Comparison of ENCODE assay signal across 19 cellular contexts in genomic region chr21:46119565-46120271, GRCh38. TPM values are rescaled to one million over a fixed set of nuclear protein-coding genes. Genes with fewer than 3 reads are reported as not detected.
DNase-seq lines count a peak whose midpoint lies in the region; ATAC-seq and TF ChIP-seq lines count a peak whose summit lies in the region.
"Had no signal": no experiment of that assay in that cellular context is flagged by ENCODE, and none has a peak within 500 bp of the region (broad histone marks: within the 10 kb centered on the region; RNA-seq: fewer than 3 reads in every experiment).

No MANE protein-coding gene starts in this region.

- H3K4me1 Mint-ChIP-seq in Calu3 (ENCODE audit: low read depth, unreplicated experiment), result no peaks in the 10 kb centered on the region
- H3K4me1 Mint-ChIP-seq: activated CD4-positive, alpha-beta T cell treated with anti-CD3 and anti-CD28 coated beads, Interleukin-2, amount 10 ng/mL, durations not matched to agents 24 days and 14 days had no signal

- no peaks in the 10 kb centered on the region for H3K27me3 Mint-ChIP-seq in Calu3 (ENCODE audit: unreplicated experiment)
- H3K27me3 Mint-ChIP-seq: activated CD4-positive, alpha-beta T cell treated with anti-CD3 and anti-CD28 coated beads, Interleukin-2, amount 10 ng/mL, durations not matched to agents 24 days and 14 days had no signal

- no peak for TF ChIP-seq POLR2A in sigmoid colon (IDR thresholded peaks at IDR 0.05)

- H3F3A ChIP-seq in SK-N-SH (replicated peaks; ENCODE audit: insufficient read depth), result no peaks in the 10 kb centered on the region

- no peak overlapping the region for H3K4me2 ChIP-seq in SK-N-SH

- H3K36me3 ChIP-seq in SK-N-SH (replicated peaks in 1 of 2; ENCODE audit: control insufficient read depth in 1 of 2, insufficient read depth in 2 of 2, low read length in 1 of 2) (peaks cover 12 to 54% of the 10 kb centered on the region in 2 experiments), MG63 (peaks cover 97% of the 10 kb centered on the region), sigmoid colon (peaks cover 80 to 98% (median 96%) of the 10 kb centered on the region in 4 donors)

- TF ChIP-seq CTCF in SK-N-SH (IDR thresholded peaks at IDR 0.05) (no peak), sigmoid colon (IDR thresholded peaks at IDR 0.05) (no peak), Calu3 (IDR thresholded peaks at IDR 0.05; ENCODE audit: unreplicated experiment) (no peak)

- no peaks in the 10 kb centered on the region for H3K4me1 ChIP-seq in SK-N-SH (ENCODE audit: control insufficient read depth in 1 of 2, insufficient read depth in 2 of 2, low read depth in 1 of 2, low read length in 1 of 2)
- H3K4me1 ChIP-seq in sigmoid colon, result no peaks in the 10 kb centered on the region
- H3K4me1 ChIP-seq: psoas muscle had no signal

- TF ChIP-seq EP300 in SK-N-SH (IDR thresholded peaks at IDR 0.05; ENCODE audit: borderline replicate concordance in 1 of 2, low read depth in 1 of 2, low read length in 1 of 2) (no peak), sigmoid colon (IDR thresholded peaks at IDR 0.05) (no peak)

- no peak overlapping the region for H2AFZ ChIP-seq in SK-N-SH (ENCODE audit: low read depth)

- ATAC-seq in SK-N-SH treated with all-trans-retinoic acid at 6 μM for 48 hours, result no peak
- ATAC-seq in HG02973 (IDR thresholded peaks at IDR 0.05; ENCODE audit: unreplicated experiment), result no peak

- DNase-seq in SK-N-SH (peak; percentile 27), MG63 (peak; percentile 1), islet precursor cell (peak; percentile 22), sigmoid colon (peak; percentile 58), T-helper 9 cell (no peak), Calu3 (no peak)
- DNase-seq: activated CD4-positive, alpha-beta T cell treated with anti-CD3 and anti-CD28 coated beads, Interleukin-2, amount 10 ng/mL, durations not matched to agents 24 days and 14 days; brain microvascular endothelial cell; effector memory CD4-positive, alpha-beta T cell; foreskin fibroblast; GDM1; NCI-H524; stimulated activated CD4-positive, alpha-beta T cell treated with anti-CD3 and anti-CD28 coated beads, Interleukin-2, amount 100 ng/mL, for 48 hours had no signal

- H3K4me3 ChIP-seq in SK-N-SH (ENCODE audit: low read depth in 2 of 2, low read length in 1 of 2) (no peak overlapping the region), MG63 (no peak overlapping the region), sigmoid colon (no peak overlapping the region)
- H3K4me3 ChIP-seq: psoas muscle had no signal

- no TSS peak for BruUV-seq in Calu3 (replicated peaks; lab: Mats Ljungman, UMichigan)

- H3K27me3 ChIP-seq in SK-N-SH (ENCODE audit: insufficient read depth) (no peaks in the 10 kb centered on the region), MG63 (no peaks in the 10 kb centered on the region), sigmoid colon (no peaks in the 10 kb centered on the region)
- H3K27me3 ChIP-seq: brain microvascular endothelial cell had no signal

- H4K20me1 ChIP-seq in SK-N-SH (ENCODE audit: insufficient read depth), result no peaks in the 10 kb centered on the region

- POLR2A ChIA-PET in SK-N-SH (lab: Yijun Ruan, JAX), result no interaction called here

- intact Hi-C loops in sigmoid colon (cut with DNase I) (no loop called here), Calu3 (cut with micrococcal nuclease; ENCODE audit: unreplicated experiment) (no loop called here)

- TF ChIP-seq RAD21 in SK-N-SH (IDR thresholded peaks at IDR 0.05; ENCODE audit: low read length), result no peak

- H3K9me3 ChIP-seq in SK-N-SH (no peaks in the 10 kb centered on the region), MG63 (peaks cover 1% of the 10 kb centered on the region), sigmoid colon (no peaks in the 10 kb centered on the region)
- H3K9me3 ChIP-seq: psoas muscle had no signal

- H3K9me2 ChIP-seq in SK-N-SH, result no peaks in the 10 kb centered on the region

- no peak overlapping the region for H3K4me3 Mint-ChIP-seq in Calu3 (ENCODE audit: low read depth, unreplicated experiment)
- H3K4me3 Mint-ChIP-seq: activated CD4-positive, alpha-beta T cell treated with anti-CD3 and anti-CD28 coated beads, Interleukin-2, amount 10 ng/mL, durations not matched to agents 24 days and 14 days had no signal

- H3K79me2 ChIP-seq in SK-N-SH (ENCODE audit: insufficient read depth), result no peaks in the 10 kb centered on the region

- H3K27ac ChIP-seq in SK-N-SH (ENCODE audit: low read depth in 2 of 2, low read length in 1 of 2), result no peak overlapping the region
- peak overlapping the region; percentile 36 to 63 (median 57) for H3K27ac ChIP-seq in sigmoid colon
- H3K27ac ChIP-seq: 22Rv1, brain microvascular endothelial cell, psoas muscle had no signal

- H3K27ac Mint-ChIP-seq in Calu3 (ENCODE audit: unreplicated experiment), result no peak overlapping the region
- H3K27ac Mint-ChIP-seq: activated CD4-positive, alpha-beta T cell treated with anti-CD3 and anti-CD28 coated beads, Interleukin-2, amount 10 ng/mL, durations not matched to agents 24 days and 14 days; activated T-helper 2 cell treated with anti-CD3 and anti-CD28 coated beads, Interferon-gamma antibody, Interleukin-2, Interleukin-4, amounts not matched to agents 10 μg/mL and 5 μg/mL and 100 μg/mL, durations not matched to agents 14 hours and 24 hours and 36 hours had no signal

- H3K9me3 Mint-ChIP-seq in Calu3 (ENCODE audit: low read depth, unreplicated experiment), result peaks cover 3% of the 10 kb centered on the region
- H3K9me3 Mint-ChIP-seq: activated CD4-positive, alpha-beta T cell treated with anti-CD3 and anti-CD28 coated beads, Interleukin-2, amount 10 ng/mL, durations not matched to agents 24 days and 14 days; activated T-helper 2 cell treated with anti-CD3 and anti-CD28 coated beads, Interferon-gamma antibody, Interleukin-2, Interleukin-4, amounts not matched to agents 10 μg/mL and 5 μg/mL and 100 μg/mL, durations not matched to agents 14 hours and 24 hours and 36 hours had no signal

- no peak overlapping the region for H3K9ac ChIP-seq in SK-N-SH

- H3K36me3 Mint-ChIP-seq in Calu3 (ENCODE audit: insufficient read depth, unreplicated experiment), result no peaks in the 10 kb centered on the region

- CTCF ChIA-PET in SK-N-SH (lab: Yijun Ruan, JAX), result interaction anchor here (0.7 kb wide), 1 partner anchor 12 kb away, joined by 3 read pairs; no protein-coding TSS in a partner anchor
- CTCF ChIA-PET in Calu3 (lab: Charles Lee), result no interaction called here

- 89% methylated on average over 12 of the region's 20 CpGs for WGBS in SK-N-SH (ENCODE audit: low lambda C conversion rate)
- 72 to 88% methylated on average over 20 of the region's 20 CpGs for WGBS in sigmoid colon, 2 donors

TF ChIP-seq in SK-N-SH, 30 proteins besides CTCF, POLR2A, EP300 and RAD21 (continues in another document):
- no peak for TF ChIP-seq MXI1 (IDR thresholded peaks at IDR 0.05; ENCODE audit: low read depth, low read length)
- TF ChIP-seq TAF1 (IDR thresholded peaks at IDR 0.05; ENCODE audit: borderline replicate concordance, low read depth, low read length), result no peak
- TF ChIP-seq FOXM1 (IDR thresholded peaks at IDR 0.05; ENCODE audit: low read depth), result no peak
- no peak for TF ChIP-seq ZBTB33 (IDR thresholded peaks at IDR 0.05; ENCODE audit: borderline replicate concordance, low read depth)

TF ChIP-seq in SK-N-SH treated with all-trans-retinoic acid at 6 μM for 48 hours, 23 proteins besides CTCF, POLR2A, EP300 and RAD21 (continues in another document):
- TF ChIP-seq TSHZ2 (CRISPR knock-in tag; IDR thresholded peaks at IDR 0.05), result no peak
- TF ChIP-seq ESRRG (CRISPR knock-in tag; IDR thresholded peaks at IDR 0.05), result no peak
- TF ChIP-seq CSDC2 (CRISPR knock-in tag; IDR thresholded peaks at IDR 0.05), result no peak

RNA-seq across cellular contexts. Expression of gene COL6A2, which starts 21.8 kb away (rescaled TPM):
- polyA plus RNA-seq in SK-N-SH (2012; rRNA removed) (66.6 and 108 TPM in 2 replicates), sigmoid colon (100 to 1,000 TPM in 1 of 3 donors, 10 to 100 TPM in 2; 14.3 to 233 (median 37.8) TPM)
- 38.5 and 67.6 TPM in 2 replicates for polyA plus RNA-seq in SK-N-SH (2012; cell fraction: cytosol; rRNA removed)
- 184 and 188 TPM in 2 replicates for polyA plus RNA-seq in SK-N-SH (2012; cell fraction: nucleus; rRNA removed)
- 949 and 1,198 TPM in 2 replicates for total RNA-seq in MG63 (2014; rRNA removed; shearing (Covaris generic); ENCODE audit: low replicate concordance)
- total RNA-seq in sigmoid colon (1,000 to 10,000 TPM in 2 of 4 donors, 100 to 1,000 TPM in 2; 570 to 1,745 (median 1,082) TPM), Calu3 (2022) (3.4 and 3.8 TPM in 2 replicates)

RNA-seq across cellular contexts. Expression of gene FTCD, which starts 35.7 kb away (rescaled TPM):
- polyA plus RNA-seq in SK-N-SH (2012; rRNA removed) (0.33 and 0.37 TPM in 2 replicates), sigmoid colon (under 1 TPM in 1 of 3 donors, not detected in 2; 0.20 TPM)
- polyA plus RNA-seq in SK-N-SH (2012; cell fraction: cytosol; rRNA removed), result 0.05 TPM in 1 of 2 replicates, not detected in the other
- 3.3 and 3.4 TPM in 2 replicates for polyA plus RNA-seq in SK-N-SH (2012; cell fraction: nucleus; rRNA removed)
- not detected in 2 replicates for total RNA-seq in MG63 (2014; rRNA removed; shearing (Covaris generic); ENCODE audit: low replicate concordance)
- total RNA-seq in sigmoid colon (1 to 10 TPM in 1 of 4 donors, not detected in 3; 1.4 TPM), Calu3 (2022) (0.31 and 1.3 TPM in 2 replicates)
- total RNA-seq: T-helper 1 cell treated with Interleukin-12 subunit alpha and Interleukin-12 subunit beta and Interleukin-4 antibody, amounts not matched to agents 30 ng/mL and 1 ng/mL, for 36 hours had no signal

Comparison
In these comparisons a context has a peak if more than half of its experiments do, and no peak if none do; other contexts are left out.
1. DNase-seq: peak in SK-N-SH (single experiment), MG63 (single experiment), islet precursor cell (single experiment) and sigmoid colon (single experiment); none in T-helper 9 cell (single experiment) and Calu3 (single experiment).
2. H3K27ac ChIP-seq: peak in sigmoid colon (4 of 4); none in SK-N-SH (0 of 2).
3. RNA of gene COL6A2, which starts 21.8 kb away (total RNA-seq): 570 to 1,745 TPM in sigmoid colon and 949 to 1,198 TPM in MG63; 3.4 to 3.8 TPM in Calu3; every median in the first group is over 100 times any median in the second.